8 cellular contexts compared by ENCODE assay signal in the genomic region with DNA sequence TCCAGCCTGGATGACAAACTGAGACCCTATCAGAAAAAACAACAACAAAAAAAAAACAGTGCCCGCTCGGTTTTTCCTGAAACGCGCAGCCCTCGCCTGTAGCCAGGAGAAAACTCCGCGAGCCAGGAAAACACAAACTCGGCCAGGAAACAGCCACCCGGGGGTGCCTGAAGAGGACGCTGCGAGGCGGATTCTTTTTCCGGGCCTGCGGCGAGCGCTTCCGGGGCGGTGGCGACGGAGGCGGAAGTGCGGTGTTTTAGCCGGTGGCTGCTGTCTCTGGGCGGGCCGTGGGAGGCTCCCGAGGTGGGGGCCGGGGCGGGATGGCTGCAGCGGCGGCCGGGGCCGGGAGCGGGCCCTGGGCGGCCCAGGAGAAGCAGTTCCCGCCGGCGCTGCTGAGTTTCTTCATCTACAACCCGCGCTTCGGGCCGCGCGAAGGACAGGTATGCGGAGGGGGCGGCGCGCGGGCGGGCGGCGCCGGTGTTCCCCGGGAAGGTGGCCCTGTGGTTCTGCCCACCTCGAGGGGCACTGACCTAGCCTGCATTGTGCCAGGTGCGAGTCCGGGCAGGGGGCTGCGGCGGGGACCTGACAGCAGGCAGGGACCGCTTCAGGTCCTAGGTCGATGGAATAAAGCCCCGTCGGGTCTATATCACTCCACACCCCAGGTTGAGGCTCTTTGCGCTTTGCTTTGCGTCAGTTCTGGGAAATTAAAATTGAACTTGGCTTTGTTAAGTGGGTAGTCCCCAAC. TPM values are rescaled to one million over a fixed set of nuclear protein-coding genes. Genes with fewer than 3 reads are reported as not detected.
DNase-seq lines count a peak whose midpoint lies in the region; ATAC-seq lines count a peak whose summit lies in the region.
"Not testable (repeated sequence)": the region's sequence is repeated elsewhere in the genome, so short reads cannot be mapped to it uniquely, and the experiment has no call there.

A gene (plus strand): TSS at position 254 of the 745 bp plus-strand sequence. CDS start 67 bp downstream, at position 321.

- H3K36me3 ChIP-seq in CD4-positive, alpha-beta memory T cell (ENCODE audit: insufficient read depth, low read length) = not testable (repeated sequence)

- H3K9me3 Mint-ChIP-seq in CD4-positive, alpha-beta memory T cell; effector memory CD8-positive, alpha-beta T cell; memory B cell: not testable (repeated sequence)

- POLR2A ChIA-PET in CD4-positive, alpha-beta memory T cell (lab: Charles Lee; ENCODE audit: partially characterized antibody) = not testable (repeated sequence)

- H3K27me3 Mint-ChIP-seq in CD4-positive, alpha-beta memory T cell; effector memory CD8-positive, alpha-beta T cell; memory B cell: not testable (repeated sequence)

- not testable (repeated sequence) for H3K4me1 ChIP-seq in CD4-positive, alpha-beta memory T cell (ENCODE audit: insufficient read depth, low read length)

- peak within 1 kb of the TSS; percentile 78 to 92 (median 86) for H3K27ac Mint-ChIP-seq in CD4-positive, alpha-beta memory T cell
- peak within 1 kb of the TSS in 1 of 2 donors; percentile 75 for H3K27ac Mint-ChIP-seq in effector memory CD8-positive, alpha-beta T cell
- not testable (repeated sequence) for H3K27ac Mint-ChIP-seq in memory B cell

- peaks cover 3 to 10% (median 7%) of the 10 kb centered on the region in 4 donors for H3K4me1 Mint-ChIP-seq in CD4-positive, alpha-beta memory T cell
- not testable (repeated sequence) for H3K4me1 Mint-ChIP-seq in effector memory CD8-positive, alpha-beta T cell (ENCODE audit: low read depth in 2 of 2); memory B cell

- not testable (repeated sequence) for H3K27me3 ChIP-seq in CD4-positive, alpha-beta memory T cell (ENCODE audit: insufficient read depth, low read length)

- not testable (repeated sequence) for H3K4me3 ChIP-seq in CD4-positive, alpha-beta memory T cell (ENCODE audit: low read length in 2 of 2)

- H3K9me3 ChIP-seq in CD4-positive, alpha-beta memory T cell (ENCODE audit: control insufficient read depth in 1 of 2, low read length in 2 of 2) = not testable (repeated sequence)

- ATAC-seq in GM19397 (IDR thresholded peaks at IDR 0.05; ENCODE audit: unreplicated experiment) (peak; percentile 89), HG03457 (IDR thresholded peaks at IDR 0.05; ENCODE audit: unreplicated experiment) (peak; percentile 63), memory B cell (ENCODE audit: low read depth) (peak; percentile 91)
- peak; percentile 95 for ATAC-seq in effector memory CD8-positive, alpha-beta T cell (replicated peaks)

- DNase-seq in CD4-positive, alpha-beta memory T cell = peak; percentile 52 to 88 (median 77)
- peak; percentile 22 for DNase-seq in NK-92 treated with Interleukin-12 subunit alpha and Interleukin-12 subunit beta, amount 100 ng/mL, for 24 hours (lab: John Stamatoyannopoulos, UW)
- peak; percentile 25 to 70 (median 44) for DNase-seq in activated CD8-positive, alpha-beta memory T cell treated with anti-CD3 and anti-CD28 coated beads for 48 hours (ENCODE audit: low read depth in 2 of 3, low spot score in 2 of 3)
- peak; percentile 59 to 70 (median 62) for DNase-seq in effector memory CD8-positive, alpha-beta T cell
- peak; percentile 17 to 30 for DNase-seq in memory B cell (ENCODE audit: low spot score in 2 of 2)
- peak; percentile 10 to 74 (median 53) for DNase-seq in stimulated activated CD4-positive, alpha-beta T cell treated with anti-CD3 and anti-CD28 coated beads, TNF-alpha, amount 100 ng/mL, for 48 hours (ENCODE audit: low read depth in 3 of 3)

- not testable (repeated sequence) for H3K36me3 Mint-ChIP-seq in CD4-positive, alpha-beta memory T cell; memory B cell
- peaks cover 22% of the 10 kb centered on the region for H3K36me3 Mint-ChIP-seq in effector memory CD8-positive, alpha-beta T cell (ENCODE audit: insufficient read depth)

- peak within 1 kb of the TSS; percentile 43 for H3K27ac ChIP-seq in CD4-positive, alpha-beta memory T cell (ENCODE audit: low read depth, low read length)

- intact Hi-C loops in CD4-positive, alpha-beta memory T cell (cut with micrococcal nuclease) = not testable (repeated sequence)

- H3K4me3 Mint-ChIP-seq in CD4-positive, alpha-beta memory T cell = peak within 1 kb of the TSS; percentile 85 to 92 (median 89)
- H3K4me3 Mint-ChIP-seq in effector memory CD8-positive, alpha-beta T cell = peak within 1 kb of the TSS; percentile 73 to 75
- peak within 1 kb of the TSS; percentile 83 for H3K4me3 Mint-ChIP-seq in memory B cell

- CTCF ChIA-PET in CD4-positive, alpha-beta memory T cell (lab: Charles Lee; ENCODE audit: partially characterized antibody) = not testable (repeated sequence)

RNA-seq across cellular contexts. Expression of the gene that starts here (rescaled TPM):
- total RNA-seq in CD4-positive, alpha-beta memory T cell = 10 to 100 TPM; 74.8 to 78.0 TPM
- polyA plus RNA-seq in CD4-positive, alpha-beta memory T cell = 10 to 100 TPM; 46.8 to 55.4 TPM

Comparison
In these comparisons a context has a peak if more than half of its experiments do, and no peak if none do; other contexts are left out.
1. DNase-seq: peak in every context shown above with its lines; median percentile 77 in CD4-positive, alpha-beta memory T cell; 62 in effector memory CD8-positive, alpha-beta T cell; 53 in stimulated activated CD4-positive, alpha-beta T cell treated with anti-CD3 and anti-CD28 coated beads, TNF-alpha, amount 100 ng/mL, for 48 hours; 44 in activated CD8-positive, alpha-beta memory T cell treated with anti-CD3 and anti-CD28 coated beads for 48 hours; 24 in memory B cell; 22 in NK-92 treated with Interleukin-12 subunit alpha and Interleukin-12 subunit beta, amount 100 ng/mL, for 24 hours.